Comparison of ENCODE assay signal across 2 cellular contexts in the genomic region with DNA sequence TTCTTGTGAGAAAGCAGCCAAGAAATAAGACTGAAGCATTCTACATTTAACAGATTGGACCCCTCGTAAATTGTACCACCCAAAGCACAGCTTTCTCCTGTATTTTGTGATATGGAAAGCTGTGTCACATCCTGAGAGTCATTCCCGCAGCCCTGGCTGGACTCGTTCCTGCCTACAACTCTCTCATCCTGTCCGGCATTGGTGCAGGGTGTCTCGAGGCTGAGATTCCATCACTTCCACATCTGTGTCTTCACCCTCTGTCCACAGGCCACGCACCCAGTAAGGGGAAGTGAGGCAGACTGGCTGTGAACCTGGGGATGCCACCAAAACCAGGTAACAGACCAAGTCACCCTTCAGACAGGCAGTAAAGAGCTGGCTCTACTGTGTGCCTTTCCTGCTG.
A peak's percentile ranks its signal among the peaks of the same experiment; 100 is the strongest.
TF ChIP-seq lines count a peak whose summit lies in the region.

No MANE protein-coding gene starts in this region.

TF ChIP-seq in IMR-90, 13 proteins besides CTCF, POLR2A, EP300 and RAD21:
- no peak for TF ChIP-seq RFX5 (IDR thresholded peaks at IDR 0.05; ENCODE audit: low read depth, low read length)
- TF ChIP-seq BHLHE40 (IDR thresholded peaks at IDR 0.05; ENCODE audit: low read depth, low read length): no peak
- TF ChIP-seq, protein P1, sequence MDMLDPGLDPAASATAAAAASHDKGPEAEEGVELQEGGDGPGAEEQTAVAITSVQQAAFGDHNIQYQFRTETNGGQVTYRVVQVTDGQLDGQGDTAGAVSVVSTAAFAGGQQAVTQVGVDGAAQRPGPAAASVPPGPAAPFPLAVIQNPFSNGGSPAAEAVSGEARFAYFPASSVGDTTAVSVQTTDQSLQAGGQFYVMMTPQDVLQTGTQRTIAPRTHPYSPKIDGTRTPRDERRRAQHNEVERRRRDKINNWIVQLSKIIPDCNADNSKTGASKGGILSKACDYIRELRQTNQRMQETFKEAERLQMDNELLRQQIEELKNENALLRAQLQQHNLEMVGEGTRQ (IDR thresholded peaks at IDR 0.05; ENCODE audit: low read depth, low read length): no peak
- no peak for TF ChIP-seq CHD1 (IDR thresholded peaks at IDR 0.05; ENCODE audit: low read depth, low read length)
- TF ChIP-seq NFE2L2 (IDR thresholded peaks at IDR 0.05; ENCODE audit: low read depth, low read length): no peak
- TF ChIP-seq SMC3 (IDR thresholded peaks at IDR 0.05; ENCODE audit: low read depth, low read length): no peak
- no peak for TF ChIP-seq MAFK (IDR thresholded peaks at IDR 0.05; ENCODE audit: low read depth, low read length)
- TF ChIP-seq, protein P2, sequence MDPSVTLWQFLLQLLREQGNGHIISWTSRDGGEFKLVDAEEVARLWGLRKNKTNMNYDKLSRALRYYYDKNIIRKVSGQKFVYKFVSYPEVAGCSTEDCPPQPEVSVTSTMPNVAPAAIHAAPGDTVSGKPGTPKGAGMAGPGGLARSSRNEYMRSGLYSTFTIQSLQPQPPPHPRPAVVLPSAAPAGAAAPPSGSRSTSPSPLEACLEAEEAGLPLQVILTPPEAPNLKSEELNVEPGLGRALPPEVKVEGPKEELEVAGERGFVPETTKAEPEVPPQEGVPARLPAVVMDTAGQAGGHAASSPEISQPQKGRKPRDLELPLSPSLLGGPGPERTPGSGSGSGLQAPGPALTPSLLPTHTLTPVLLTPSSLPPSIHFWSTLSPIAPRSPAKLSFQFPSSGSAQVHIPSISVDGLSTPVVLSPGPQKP (IDR thresholded peaks at IDR 0.05; ENCODE audit: borderline replicate concordance, low read depth, low read length): no peak
- TF ChIP-seq CEBPB (IDR thresholded peaks at IDR 0.05; ENCODE audit: low read depth, low read length): no peak
- no peak for TF ChIP-seq RCOR1 (IDR thresholded peaks at IDR 0.05; ENCODE audit: insufficient replicate concordance, low read length)
- no peak for TF ChIP-seq MXI1 (IDR thresholded peaks at IDR 0.05; ENCODE audit: borderline replicate concordance, low read depth, low read length)
- TF ChIP-seq FOS (IDR thresholded peaks at IDR 0.05; ENCODE audit: low read depth, low read length): no peak
- no peak for TF ChIP-seq MAZ (IDR thresholded peaks at IDR 0.05; ENCODE audit: borderline replicate concordance, low read depth, low read length)

TF ChIP-seq in K562, 482 proteins besides CTCF, POLR2A, EP300 and RAD21 (continued from another document):
- 0 out of 2 replicates have a peak, but pooled peaks have one; percentile 8 for TF ChIP-seq SPI1 (IDR thresholded peaks at IDR 0.05; ENCODE audit: borderline replicate concordance, low read depth, low read length)
